3 cellular contexts compared by ENCODE assay signal in the genomic region with DNA sequence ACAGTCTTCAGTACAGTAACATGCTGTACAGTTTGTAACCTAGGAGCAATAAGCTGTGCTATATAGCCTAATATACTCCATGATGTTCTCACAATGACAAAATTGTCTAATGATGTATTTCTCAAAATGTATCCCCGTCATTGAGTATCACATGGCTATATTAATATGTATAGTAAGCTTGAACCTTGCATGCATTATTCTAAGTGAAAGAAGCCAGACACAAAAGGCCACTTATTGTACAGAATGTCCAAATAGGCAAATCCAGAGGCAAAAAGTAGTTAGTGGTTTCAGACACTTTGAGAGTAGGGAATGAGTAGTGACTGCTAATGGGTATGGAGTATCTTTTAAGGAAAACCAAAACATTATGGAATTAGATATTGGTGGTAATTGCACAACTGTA.
"Had no signal": no experiment of that assay in that cellular context is flagged by ENCODE, and none has a peak within 500 bp of the region (broad histone marks: within the 10 kb centered on the region; RNA-seq: fewer than 3 reads in every experiment).

No MANE protein-coding gene starts in this region.

- ATAC-seq: GM12878 had no signal

- DNase-seq: GDM1, GF-D8 had no signal
